8 cellular contexts compared by ENCODE assay signal in genomic region chr11:69013009-69013951, GRCh38. TPM values are rescaled to one million over a fixed set of nuclear protein-coding genes. Genes with fewer than 3 reads are reported as not detected.
DNase-seq lines count a peak whose midpoint lies in the region; ATAC-seq and TF ChIP-seq lines count a peak whose summit lies in the region.

MRGPRF (minus strand) TSS chr11:69013246; CDS start chr11:69009901, 3,345 bp downstream.

- no peaks in the 10 kb centered on the region for H3K9me3 ChIP-seq in liver (ENCODE audit: control insufficient read depth in 4 of 4, low read length in 3 of 4)

- ATAC-seq in activated CD4-positive, alpha-beta T cell treated with anti-CD3 and anti-CD28 coated beads for 36 hours, result no peak

- H3K4me3 ChIP-seq in liver (ENCODE audit: low read depth in 1 of 3, low read length in 3 of 3), result peak within 1 kb of the TSS in 2 of 3 donors; percentile 8 to 37

- no peaks in the 10 kb centered on the region for H3K27me3 ChIP-seq in liver (ENCODE audit: control insufficient read depth in 4 of 4, insufficient read depth in 4 of 4, low read length in 3 of 4)

- no peak within 1 kb of the TSS for H3K27ac Mint-ChIP-seq in activated CD4-positive, alpha-beta T cell treated with anti-CD3 and anti-CD28 coated beads for 36 hours
- H3K27ac Mint-ChIP-seq in chondrocyte (ENCODE audit: unreplicated experiment) (peak within 1 kb of the TSS; percentile 51), type B pancreatic cell (no peak within 1 kb of the TSS)
- no peak within 1 kb of the TSS for H3K27ac Mint-ChIP-seq in activated T-cell treated with anti-CD3 and anti-CD28 coated beads, Interleukin-2, amount 50 U/mL, for 24 hours

- CTCF ChIA-PET in activated CD4-positive, alpha-beta T cell treated with anti-CD3 and anti-CD28 coated beads for 36 hours (lab: Charles Lee), result no interaction called here

- POLR2A ChIA-PET in activated CD4-positive, alpha-beta T cell treated with anti-CD3 and anti-CD28 coated beads for 36 hours (lab: Charles Lee), result no interaction called here

- H3K4me1 ChIP-seq in liver (ENCODE audit: control insufficient read depth in 4 of 4, insufficient read depth in 4 of 4, low read length in 3 of 4), result peaks cover 25 to 43% (median 29%) of the 10 kb centered on the region in 4 donors

- peaks cover 22% of the 10 kb centered on the region for H3K27me3 Mint-ChIP-seq in activated CD4-positive, alpha-beta T cell treated with anti-CD3 and anti-CD28 coated beads for 36 hours
- H3K27me3 Mint-ChIP-seq in chondrocyte (ENCODE audit: low read depth) (no peaks in the 10 kb centered on the region), type B pancreatic cell (peaks cover 8% of the 10 kb centered on the region)
- peaks cover 55% of the 10 kb centered on the region for H3K27me3 Mint-ChIP-seq in activated T-cell treated with anti-CD3 and anti-CD28 coated beads, Interleukin-2, amount 50 U/mL, for 24 hours

- peak; percentile 80 for TF ChIP-seq CTCF in chondrocyte (IDR thresholded peaks at IDR 0.05)
- peak; percentile 21 for TF ChIP-seq CTCF in liver (IDR thresholded peaks at IDR 0.05; ENCODE audit: low read depth, low read length, missing input control)
- peak; percentile 57 for TF ChIP-seq CTCF in type B pancreatic cell (conservative IDR thresholded peaks at IDR 0.05)

- peak; percentile 19 for DNase-seq in activated CD4-positive, alpha-beta T cell treated with anti-CD3 and anti-CD28 coated beads for 36 hours
- no peak for DNase-seq in activated CD4-positive, alpha-beta T cell treated with anti-CD3 and anti-CD28 coated beads for 1 hour
- DNase-seq in chondrocyte (ENCODE audit: low spot score), result no peak
- DNase-seq in type B pancreatic cell (ENCODE audit: extremely low spot score, unreplicated experiment), result no peak
- no peak for DNase-seq in NK-92 treated with Interleukin-12 subunit alpha and Interleukin-12 subunit beta, amount 100 ng/mL, for 24 hours (lab: John Stamatoyannopoulos, UW)
- no peak for DNase-seq in NCI-H1436 (lab: John Stamatoyannopoulos, UW)
- no peak for DNase-seq in activated T-cell treated with anti-CD3 and anti-CD28 coated beads, Interleukin-2, amount 50 U/mL, for 24 hours

- WGBS in liver, result 40% methylated on average over 43 of the region's 43 CpGs

- peak within 1 kb of the TSS; percentile 55 to 90 for H3K27ac ChIP-seq in liver (ENCODE audit: low read depth in 1 of 2, low read length in 2 of 2)

- intact Hi-C loops in activated CD4-positive, alpha-beta T cell treated with anti-CD3 and anti-CD28 coated beads for 36 hours (cut with DNase I, micrococcal nuclease), result no loop called here

- H3K9ac ChIP-seq in liver (ENCODE audit: low read depth in 1 of 2, low read length in 2 of 2), result no peak within 1 kb of the TSS

- no peaks in the 10 kb centered on the region for H3K4me1 Mint-ChIP-seq in activated CD4-positive, alpha-beta T cell treated with anti-CD3 and anti-CD28 coated beads for 36 hours
- H3K4me1 Mint-ChIP-seq in chondrocyte (ENCODE audit: low read depth), result peaks cover 51% of the 10 kb centered on the region
- peaks cover 20% of the 10 kb centered on the region for H3K4me1 Mint-ChIP-seq in type B pancreatic cell (ENCODE audit: unreplicated experiment)
- peaks cover 2% of the 10 kb centered on the region for H3K4me1 Mint-ChIP-seq in activated T-cell treated with anti-CD3 and anti-CD28 coated beads, Interleukin-2, amount 50 U/mL, for 24 hours (ENCODE audit: low read depth)

- H3K36me3 ChIP-seq in liver (ENCODE audit: control insufficient read depth in 4 of 4, insufficient read depth in 3 of 4, low read depth in 1 of 4, low read length in 3 of 4), result no peaks in the 10 kb centered on the region

- no peak within 1 kb of the TSS for H3K4me3 Mint-ChIP-seq in activated CD4-positive, alpha-beta T cell treated with anti-CD3 and anti-CD28 coated beads for 36 hours
- H3K4me3 Mint-ChIP-seq in chondrocyte (ENCODE audit: unreplicated experiment), result peak within 1 kb of the TSS; percentile 58
- H3K4me3 Mint-ChIP-seq in type B pancreatic cell, result peak within 1 kb of the TSS; percentile 39
- H3K4me3 Mint-ChIP-seq in activated T-cell treated with anti-CD3 and anti-CD28 coated beads, Interleukin-2, amount 50 U/mL, for 24 hours, result no peak within 1 kb of the TSS

- no peaks in the 10 kb centered on the region for H3K9me3 Mint-ChIP-seq in activated CD4-positive, alpha-beta T cell treated with anti-CD3 and anti-CD28 coated beads for 36 hours (ENCODE audit: low read depth)
- peaks cover 5% of the 10 kb centered on the region for H3K9me3 Mint-ChIP-seq in chondrocyte (ENCODE audit: low read depth)
- H3K9me3 Mint-ChIP-seq in type B pancreatic cell, result no peaks in the 10 kb centered on the region
- no peaks in the 10 kb centered on the region for H3K9me3 Mint-ChIP-seq in activated T-cell treated with anti-CD3 and anti-CD28 coated beads, Interleukin-2, amount 50 U/mL, for 24 hours

- no peaks in the 10 kb centered on the region for H3K36me3 Mint-ChIP-seq in activated CD4-positive, alpha-beta T cell treated with anti-CD3 and anti-CD28 coated beads for 36 hours (ENCODE audit: low read depth)
- H3K36me3 Mint-ChIP-seq in chondrocyte (ENCODE audit: low read depth), result no peaks in the 10 kb centered on the region
- H3K36me3 Mint-ChIP-seq in type B pancreatic cell, result no peaks in the 10 kb centered on the region
- H3K36me3 Mint-ChIP-seq in activated T-cell treated with anti-CD3 and anti-CD28 coated beads, Interleukin-2, amount 50 U/mL, for 24 hours (ENCODE audit: low read depth), result no peaks in the 10 kb centered on the region

- peak; percentile 24 to 34 for TF ChIP-seq RAD21 in liver (IDR thresholded peaks at IDR 0.05)

TF ChIP-seq in liver, 16 proteins besides CTCF, POLR2A, EP300 and RAD21:
- peak in 1 of 2 donors; percentile 6 for TF ChIP-seq JUND (IDR thresholded peaks at IDR 0.05)
- TF ChIP-seq TAF1 (conservative IDR thresholded peaks at IDR 0.05), result no peak

RNA-seq across cellular contexts. Expression of gene MRGPRF, which starts in this region (rescaled TPM):
- total RNA-seq in activated CD4-positive, alpha-beta T cell treated with anti-CD3 and anti-CD28 coated beads for 36 hours, result not detected
- total RNA-seq in chondrocyte (1.6 to 8.8 TPM (median 8.2 TPM) in 3 replicates), liver (1 to 10 TPM; 1.9 to 3.0 TPM), type B pancreatic cell (ENCODE audit: low replicate concordance) (0.43 and 1.4 TPM in 2 replicates)
- 1 to 10 TPM; 1.1 to 4.8 TPM for polyA plus RNA-seq in liver

Comparison
In these comparisons a context has a peak if more than half of its experiments do, and no peak if none do; other contexts are left out.
1. Peak in DNase-seq in activated CD4-positive, alpha-beta T cell treated with anti-CD3 and anti-CD28 coated beads for 36 hours; RNA of the gene not detected or under 1 TPM.
2. H3K4me3 Mint-ChIP-seq: peak in chondrocyte (single experiment) and type B pancreatic cell (single experiment); none in activated CD4-positive, alpha-beta T cell treated with anti-CD3 and anti-CD28 coated beads for 36 hours (single experiment) and activated T-cell treated with anti-CD3 and anti-CD28 coated beads, Interleukin-2, amount 50 U/mL, for 24 hours (single experiment).
3. CTCF ChIP-seq: peak in every context shown above with its lines; median percentile 80 in chondrocyte; 57 in type B pancreatic cell; 21 in liver.